17 cellular contexts compared by ENCODE assay signal in the genomic region with DNA sequence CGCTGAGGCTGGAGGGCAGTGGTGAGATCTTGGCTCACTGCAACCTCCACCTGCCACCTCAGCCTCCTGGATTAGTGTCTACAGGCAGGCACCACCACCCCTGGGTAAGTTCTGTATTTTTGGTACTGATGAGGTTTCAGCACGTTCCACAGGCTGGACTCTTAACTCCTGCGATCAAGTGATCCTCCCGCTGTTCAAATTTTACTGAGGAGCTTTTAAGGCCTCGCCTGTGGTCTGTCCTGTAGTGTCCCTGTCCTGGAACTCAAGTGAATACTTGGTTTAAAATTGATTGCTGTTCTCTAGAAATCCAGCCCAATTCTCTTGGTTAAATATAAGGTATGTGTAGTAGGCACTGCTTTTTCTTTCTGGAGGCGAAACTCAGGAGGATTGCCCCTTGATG.
"Had no signal": no experiment of that assay in that cellular context is flagged by ENCODE, and none has a peak within 500 bp of the region (broad histone marks: within the 10 kb centered on the region; RNA-seq: fewer than 3 reads in every experiment).

No MANE protein-coding gene starts in this region.

- H3K36me3 ChIP-seq: neutrophil, thyroid gland, uterus had no signal

- ATAC-seq: activated CD4-positive, alpha-beta T cell treated with anti-CD3 and anti-CD28 coated beads for 36 hours; activated CD8-positive, alpha-beta T cell treated with anti-CD3 and anti-CD28 coated beads, Interleukin-2, amount 10 ng/mL, durations not matched to agents 7 days and 5 days; activated naive CD8-positive, alpha-beta T cell treated with anti-CD3 and anti-CD28 coated beads, Interleukin-2, amount 50 U/mL, for 24 hours; right cardiac atrium; T-cell had no signal

- H3K4me3 ChIP-seq: coronary artery, smooth muscle cell, thyroid gland, uterus had no signal

- H3K27me3 ChIP-seq: neutrophil, thyroid gland, uterus had no signal

- H3K4me1 ChIP-seq: thyroid gland, uterus had no signal

- DNase-seq: activated CD4-positive, alpha-beta T cell treated with anti-CD3 and anti-CD28 coated beads for 36 hours; activated CD8-positive, alpha-beta memory T cell treated with anti-CD3 and anti-CD28 coated beads, Interleukin-2, amount 50 U/mL, for 48 hours; activated CD8-positive, alpha-beta T cell treated with anti-CD3 and anti-CD28 coated beads, Interleukin-2, amount 10 ng/mL, durations not matched to agents 7 days and 5 days; activated naive CD4-positive, alpha-beta T cell treated with Interleukin-2 at 50 U/mL for 16 hours; activated naive CD8-positive, alpha-beta T cell treated with anti-CD3 and anti-CD28 coated beads, Interleukin-2, amount 50 U/mL, for 24 hours; effector CD8-positive, alpha-beta T cell; kidney; posterior cingulate gyrus; right cardiac atrium; T-cell; thyroid gland; uterus had no signal

- H3K9me3 ChIP-seq: neutrophil, thyroid gland, uterus had no signal

- H3K27ac ChIP-seq: coronary artery, epithelial cell of prostate, neutrophil, thyroid gland, uterus, VCaP had no signal

- H3K4me2 ChIP-seq: smooth muscle cell had no signal
